ENCODE assay signal across 8 cellular contexts in genomic region chr19:54201980-54202379, GRCh38. TPM values are rescaled to one million over a fixed set of nuclear protein-coding genes. Genes with fewer than 3 reads are reported as not detected.
DNase-seq lines count a peak whose midpoint lies in the region; ATAC-seq lines count a peak whose summit lies in the region.

No MANE protein-coding gene starts in this region.

- no peak overlapping the region for H3K27ac ChIP-seq in stomach smooth muscle (ENCODE audit: low read length)

- no peak overlapping the region for H3K27ac Mint-ChIP-seq in T-helper 2 cell treated with Interferon-gamma antibody and Interleukin-4, amounts not matched to agents 5 μg/mL and 100 μg/mL, for 36 hours
- peak overlapping the region; percentile 99 for H3K27ac Mint-ChIP-seq in activated T-helper 17 cell treated with anti-CD3 and anti-CD28 coated beads, Interleukin-2, amount 50 U/mL, for 72 hours

- no peaks in the 10 kb centered on the region for H3K9me3 Mint-ChIP-seq in T-helper 2 cell treated with Interferon-gamma antibody and Interleukin-4, amounts not matched to agents 5 μg/mL and 100 μg/mL, for 36 hours
- H3K9me3 Mint-ChIP-seq in activated T-helper 17 cell treated with anti-CD3 and anti-CD28 coated beads, Interleukin-2, amount 50 U/mL, for 72 hours = no peaks in the 10 kb centered on the region

- peak overlapping the region; percentile 100 for H3K4me3 Mint-ChIP-seq in T-helper 2 cell treated with Interferon-gamma antibody and Interleukin-4, amounts not matched to agents 5 μg/mL and 100 μg/mL, for 36 hours
- H3K4me3 Mint-ChIP-seq in activated T-helper 17 cell treated with anti-CD3 and anti-CD28 coated beads, Interleukin-2, amount 50 U/mL, for 72 hours = peak overlapping the region; percentile 91

- peaks cover 41 to 45% of the 10 kb centered on the region in 2 donors for H3K36me3 ChIP-seq in stomach smooth muscle (ENCODE audit: control insufficient read depth in 2 of 2, insufficient read depth in 2 of 2, low read length in 2 of 2)

- peak overlapping the region; percentile 92 to 95 for H3K4me3 ChIP-seq in stomach smooth muscle (ENCODE audit: low read length in 2 of 2)

- H3K4me1 ChIP-seq in stomach smooth muscle (ENCODE audit: control insufficient read depth, insufficient read depth, low read length) = peaks cover 56% of the 10 kb centered on the region

- peak overlapping the region in 1 of 2 donors; percentile 91 for H3K9ac ChIP-seq in stomach smooth muscle (ENCODE audit: low read length in 2 of 2)

- H3K36me3 Mint-ChIP-seq in T-helper 2 cell treated with Interferon-gamma antibody and Interleukin-4, amounts not matched to agents 5 μg/mL and 100 μg/mL, for 36 hours (ENCODE audit: low read depth) = peaks cover 61% of the 10 kb centered on the region
- peaks cover 70% of the 10 kb centered on the region for H3K36me3 Mint-ChIP-seq in activated T-helper 17 cell treated with anti-CD3 and anti-CD28 coated beads, Interleukin-2, amount 50 U/mL, for 72 hours (ENCODE audit: low read depth)

- H3K27me3 Mint-ChIP-seq in T-helper 2 cell treated with Interferon-gamma antibody and Interleukin-4, amounts not matched to agents 5 μg/mL and 100 μg/mL, for 36 hours (ENCODE audit: low read depth) = no peaks in the 10 kb centered on the region
- no peaks in the 10 kb centered on the region for H3K27me3 Mint-ChIP-seq in activated T-helper 17 cell treated with anti-CD3 and anti-CD28 coated beads, Interleukin-2, amount 50 U/mL, for 72 hours

- H3K27me3 ChIP-seq in stomach smooth muscle (ENCODE audit: control insufficient read depth in 1 of 2, insufficient read depth in 2 of 2, low read length in 2 of 2) = no peaks in the 10 kb centered on the region

- no peaks in the 10 kb centered on the region for H3K9me3 ChIP-seq in stomach smooth muscle (ENCODE audit: control insufficient read depth in 2 of 2, low read length in 2 of 2)

- ATAC-seq in activated T-helper 17 cell treated with anti-CD3 and anti-CD28 coated beads, Interleukin-2, amount 50 U/mL, for 72 hours (replicated peaks) = no peak
- ATAC-seq in sciatic nerve = no peak

- no peak for DNase-seq in T-helper 2 cell treated with Interferon-gamma antibody and Interleukin-4, amounts not matched to agents 5 μg/mL and 100 μg/mL, for 36 hours (ENCODE audit: low spot score)
- DNase-seq in T-helper 2 cell = no peak
- peak; percentile 52 for DNase-seq in islet precursor cell
- DNase-seq in SIG-M5 treated with dmso at 0.1 percent for 504 hours (lab: John Stamatoyannopoulos, UW; ENCODE audit: unreplicated experiment) = no peak
- no peak for DNase-seq in sciatic nerve (ENCODE audit: low spot score)
- DNase-seq in NCI-H526 treated with DMSO at 0.1 percent for 48 hours (lab: John Stamatoyannopoulos, UW) = no peak

- peaks cover 54% of the 10 kb centered on the region for H3K4me1 Mint-ChIP-seq in T-helper 2 cell treated with Interferon-gamma antibody and Interleukin-4, amounts not matched to agents 5 μg/mL and 100 μg/mL, for 36 hours (ENCODE audit: low read depth)
- H3K4me1 Mint-ChIP-seq in activated T-helper 17 cell treated with anti-CD3 and anti-CD28 coated beads, Interleukin-2, amount 50 U/mL, for 72 hours = peaks cover 22% of the 10 kb centered on the region

- intact Hi-C loops in sciatic nerve (cut with DNase I) = no loop called here

RNA-seq across cellular contexts. Expression of gene RPS9, which starts 1.3 kb away (rescaled TPM):
- total RNA-seq in activated T-helper 17 cell treated with anti-CD3 and anti-CD28 coated beads, Interleukin-2, amount 50 U/mL, for 72 hours = 1,000 to 10,000 TPM; 1,453 to 1,547 TPM
- 1,121 TPM for total RNA-seq in sciatic nerve

RNA-seq across cellular contexts. Expression of gene TSEN34, which starts 10.9 kb away (rescaled TPM):
- total RNA-seq in activated T-helper 17 cell treated with anti-CD3 and anti-CD28 coated beads, Interleukin-2, amount 50 U/mL, for 72 hours = 10 to 100 TPM; 14.3 to 16.7 TPM
- total RNA-seq in sciatic nerve = 24.3 TPM

RNA-seq across cellular contexts. Expression of gene MBOAT7, which starts 12.6 kb away (rescaled TPM):
- 10 to 100 TPM; 58.6 to 65.9 TPM for total RNA-seq in activated T-helper 17 cell treated with anti-CD3 and anti-CD28 coated beads, Interleukin-2, amount 50 U/mL, for 72 hours
- 56.0 TPM for total RNA-seq in sciatic nerve

RNA-seq across cellular contexts. Expression of gene LILRB3, which starts 20.8 kb away (rescaled TPM):
- total RNA-seq in activated T-helper 17 cell treated with anti-CD3 and anti-CD28 coated beads, Interleukin-2, amount 50 U/mL, for 72 hours = 1 to 10 TPM in 1 of 2 donors, under 1 TPM in 1; 0.85 to 1.8 TPM
- 23.9 TPM for total RNA-seq in sciatic nerve

RNA-seq across cellular contexts. Expression of gene TMC4, which starts 29.0 kb away (rescaled TPM):
- total RNA-seq in activated T-helper 17 cell treated with anti-CD3 and anti-CD28 coated beads, Interleukin-2, amount 50 U/mL, for 72 hours = 1 to 10 TPM; 1.0 to 1.1 TPM
- total RNA-seq in sciatic nerve = 2.9 TPM
